Comparison of ENCODE assay signal across 9 cellular contexts in the genomic region with DNA sequence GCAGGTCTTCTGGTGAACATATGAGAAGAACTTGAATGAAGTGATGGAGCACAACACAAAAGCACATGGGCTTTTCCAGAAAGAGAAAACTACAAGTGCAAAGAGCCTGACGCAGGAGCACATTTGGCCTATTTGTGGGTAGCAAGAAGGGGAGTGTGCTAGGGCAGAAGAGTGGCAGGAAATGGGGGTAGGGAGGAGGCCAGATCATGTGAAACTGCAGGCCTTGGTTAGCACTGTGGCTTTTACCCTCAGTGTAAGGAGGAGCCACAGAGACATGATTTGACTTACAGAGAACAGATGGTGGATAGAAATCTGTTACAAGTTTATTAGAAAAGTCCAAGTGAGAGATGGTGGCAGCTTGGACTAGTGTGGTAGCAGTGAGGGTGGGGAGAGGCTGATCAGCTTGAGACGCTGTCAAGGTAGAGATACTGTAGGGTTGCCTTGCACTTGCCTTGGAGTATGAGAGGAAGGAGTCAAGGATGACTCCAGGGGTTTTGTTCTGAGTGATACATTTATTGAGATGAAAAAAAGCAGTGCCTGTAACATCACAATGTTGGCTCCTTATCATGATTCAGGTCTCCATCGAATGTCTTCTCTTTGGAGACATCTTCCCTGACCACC.
DNase-seq lines count a peak whose midpoint lies in the region; ATAC-seq and TF ChIP-seq lines count a peak whose summit lies in the region.
"Had no signal": no experiment of that assay in that cellular context is flagged by ENCODE, and none has a peak within 500 bp of the region (broad histone marks: within the 10 kb centered on the region; RNA-seq: fewer than 3 reads in every experiment).

No MANE protein-coding gene starts in this region.

- DNase-seq in activated CD4-positive, CD25-positive, alpha-beta regulatory T cell treated with anti-CD3 and anti-CD28 coated beads, Interleukin-2, amount 50 U/mL, for 16 hours (ENCODE audit: low read depth, low spot score): peak; percentile 4
- DNase-seq in lower lobe of right lung (no peak), cerebellum (ENCODE audit: low spot score) (no peak), posterior cingulate gyrus (no peak), LoVo (ENCODE audit: low spot score) (no peak), NCI-H2029 treated with DMSO at 0.1 percent for 48 hours (lab: John Stamatoyannopoulos, UW) (no peak)

- peak; percentile 97 for ATAC-seq in GM18517 (IDR thresholded peaks at IDR 0.05; ENCODE audit: unreplicated experiment)
- ATAC-seq in HG02840 (IDR thresholded peaks at IDR 0.05; ENCODE audit: low FRiP score, unreplicated experiment): peak; percentile 89
- ATAC-seq in lower lobe of right lung: peak; percentile 66 to 82

- no peaks in the 10 kb centered on the region for H3K36me3 ChIP-seq in lower lobe of right lung
- H3K36me3 ChIP-seq: neutrophil had no signal

- peaks cover 4% of the 10 kb centered on the region for H3K4me1 ChIP-seq in lower lobe of right lung

- no peaks in the 10 kb centered on the region for H3K27me3 ChIP-seq in lower lobe of right lung (ENCODE audit: low read depth)
- H3K27me3 ChIP-seq: neutrophil had no signal

- H3K27ac ChIP-seq in lower lobe of right lung: no peak overlapping the region
- H3K27ac ChIP-seq: neutrophil had no signal

- H3K9me3 ChIP-seq in lower lobe of right lung: no peaks in the 10 kb centered on the region
- H3K9me3 ChIP-seq: neutrophil had no signal

- TF ChIP-seq CTCF in lower lobe of right lung (IDR thresholded peaks at IDR 0.05): no peak

- no peak overlapping the region for H3K4me3 ChIP-seq in lower lobe of right lung

- intact Hi-C loops in lower lobe of right lung (cut with DNase I): no loop called here
- intact Hi-C loops in posterior cingulate gyrus (cut with DNase I): no loop called here
